In the genomic region with DNA sequence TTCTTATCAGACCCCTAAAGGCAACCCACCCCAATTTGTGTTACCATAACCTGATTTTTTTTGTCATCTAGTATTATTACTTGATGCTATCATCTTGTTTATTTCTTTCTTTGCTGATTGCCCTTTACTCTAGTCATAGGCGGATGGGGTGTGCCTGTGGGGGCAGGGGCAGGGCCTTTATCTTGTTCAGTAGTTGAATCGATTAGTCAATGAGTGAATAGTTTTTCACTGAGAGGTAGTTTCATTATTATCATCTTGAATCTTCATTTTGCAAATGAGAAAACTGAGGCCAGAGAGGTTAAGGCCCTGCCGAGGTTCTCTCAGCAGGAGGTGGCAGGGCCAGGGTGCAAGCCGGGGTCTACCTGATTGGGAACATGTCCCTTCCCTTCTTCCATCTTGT, we compare ENCODE assay signal across 9 cellular contexts.
"Had no signal": no experiment of that assay in that cellular context is flagged by ENCODE, and none has a peak within 500 bp of the region (broad histone marks: within the 10 kb centered on the region; RNA-seq: fewer than 3 reads in every experiment).

No MANE protein-coding gene starts in this region.

- H3K27ac Mint-ChIP-seq: activated CD4-positive, alpha-beta T cell treated with anti-CD3 and anti-CD28 coated beads, Interleukin-2, amount 10 ng/mL, durations not matched to agents 24 days and 14 days had no signal

- H3K4me3 Mint-ChIP-seq: activated CD4-positive, alpha-beta T cell treated with anti-CD3 and anti-CD28 coated beads, Interleukin-2, amount 10 ng/mL, durations not matched to agents 24 days and 14 days; naive thymus-derived CD8-positive, alpha-beta T cell; T-cell had no signal

- H3K27me3 Mint-ChIP-seq: activated CD4-positive, alpha-beta T cell treated with anti-CD3 and anti-CD28 coated beads, Interleukin-2, amount 10 ng/mL, durations not matched to agents 24 days and 14 days; naive thymus-derived CD8-positive, alpha-beta T cell; T-cell had no signal

- DNase-seq: activated CD4-positive, alpha-beta T cell treated with anti-CD3 and anti-CD28 coated beads, Interleukin-2, amount 10 ng/mL, durations not matched to agents 24 days and 14 days; adrenal gland; foreskin melanocyte; head of caudate nucleus; mesenchymal stem cell; naive thymus-derived CD8-positive, alpha-beta T cell; nucleus accumbens; T-cell; tibial artery had no signal

- H3K36me3 Mint-ChIP-seq: naive thymus-derived CD8-positive, alpha-beta T cell; T-cell had no signal

- H3K9me3 Mint-ChIP-seq: activated CD4-positive, alpha-beta T cell treated with anti-CD3 and anti-CD28 coated beads, Interleukin-2, amount 10 ng/mL, durations not matched to agents 24 days and 14 days; naive thymus-derived CD8-positive, alpha-beta T cell; T-cell had no signal

- ATAC-seq: naive thymus-derived CD8-positive, alpha-beta T cell had no signal
